17 cellular contexts compared by ENCODE assay signal in genomic region chr4:38641796-38642195, GRCh38. TPM values are rescaled to one million over a fixed set of nuclear protein-coding genes. Genes with fewer than 3 reads are reported as not detected.
A peak's percentile ranks its signal among the peaks of the same experiment; 100 is the strongest.
DNase-seq lines count a peak whose midpoint lies in the region; ATAC-seq, FAIRE-seq and TF ChIP-seq lines count a peak whose summit lies in the region.
"Had no signal": no experiment of that assay in that cellular context is flagged by ENCODE, and none has a peak within 500 bp of the region (broad histone marks: within the 10 kb centered on the region; RNA-seq: fewer than 3 reads in every experiment).

No MANE protein-coding gene starts in this region.

- H3K4me1 Mint-ChIP-seq in activated CD8-positive, alpha-beta memory T cell treated with anti-CD3 and anti-CD28 coated beads, Interleukin-2, amount 10 ng/mL, durations not matched to agents 7 days and 5 days: no peaks in the 10 kb centered on the region

- H3K27ac Mint-ChIP-seq in activated CD8-positive, alpha-beta memory T cell treated with anti-CD3 and anti-CD28 coated beads, Interleukin-2, amount 10 ng/mL, durations not matched to agents 7 days and 5 days: no peak overlapping the region
- H3K27ac Mint-ChIP-seq: CD4-positive, alpha-beta T cell; HFFc6 had no signal

- TF ChIP-seq CTCF in RWPE2 (IDR thresholded peaks at IDR 0.05; ENCODE audit: poor library complexity, severe bottlenecking) (no peak), bronchial epithelial cell (IDR thresholded peaks at IDR 0.05; ENCODE audit: insufficient read depth, low read length, severe bottlenecking) (no peak), keratinocyte (optimal IDR thresholded peaks at IDR 0.05 in 1 of 3, IDR thresholded peaks at IDR 0.05 in 1 of 3, conservative IDR thresholded peaks at IDR 0.05 in 1 of 3; ENCODE audit: extremely low read depth in 1 of 3, insufficient read depth in 2 of 3, low read length in 3 of 3) (no peak)

- no peak overlapping the region for H3K4me3 Mint-ChIP-seq in activated CD8-positive, alpha-beta memory T cell treated with anti-CD3 and anti-CD28 coated beads, Interleukin-2, amount 10 ng/mL, durations not matched to agents 7 days and 5 days
- H3K4me3 Mint-ChIP-seq: CD4-positive, alpha-beta T cell; HFFc6 had no signal

- H3K27me3 ChIP-seq in RWPE2 (ENCODE audit: insufficient read depth, poor library complexity, severe bottlenecking) (no peaks in the 10 kb centered on the region), bronchial epithelial cell (ENCODE audit: control insufficient read depth, insufficient read depth, low read length) (no peaks in the 10 kb centered on the region), keratinocyte (ENCODE audit: control insufficient read depth, extremely low read depth, insufficient read depth, low read length) (no peaks in the 10 kb centered on the region)

- ATAC-seq in RWPE2 (ENCODE audit: low read depth) (peak; percentile 52; the same call in 2 of the 3 replicates), HG03045 (IDR thresholded peaks at IDR 0.05; ENCODE audit: unreplicated experiment) (no peak)
- ATAC-seq in activated CD8-positive, alpha-beta memory T cell treated with anti-CD3 and anti-CD28 coated beads, Interleukin-2, amount 10 ng/mL, durations not matched to agents 7 days and 5 days: no peak
- ATAC-seq: GM12878, HCT116 had no signal

- peaks cover 1% of the 10 kb centered on the region for H3K36me3 Mint-ChIP-seq in activated CD8-positive, alpha-beta memory T cell treated with anti-CD3 and anti-CD28 coated beads, Interleukin-2, amount 10 ng/mL, durations not matched to agents 7 days and 5 days

- FAIRE-seq in bronchial epithelial cell (lab: Jason Lieb, UNC): no peak
- FAIRE-seq in keratinocyte (lab: Jason Lieb, UNC): peak; percentile 91
- FAIRE-seq: A204.1, GM12878 had no signal

- no peaks in the 10 kb centered on the region for H4K20me1 ChIP-seq in keratinocyte (ENCODE audit: control insufficient read depth, extremely low read depth, insufficient read depth, low read length)

- dilution Hi-C loops in keratinocyte (cut with MboI; ENCODE audit: extremely low pct_ligation_motif_present, low sequenced_read_pairs): no loop called here

- no peak overlapping the region for H3K9ac ChIP-seq in keratinocyte (ENCODE audit: control insufficient read depth, extremely low read depth, insufficient read depth, low read length)

- peak overlapping the region; percentile 65 for H3K4me2 ChIP-seq in keratinocyte (ENCODE audit: control insufficient read depth, extremely low read depth, insufficient read depth, low read depth, low read length)

- H3K36me3 ChIP-seq in RWPE2 (ENCODE audit: low read depth): no peaks in the 10 kb centered on the region
- H3K36me3 ChIP-seq in bronchial epithelial cell (ENCODE audit: control insufficient read depth, insufficient read depth, low read length): no peaks in the 10 kb centered on the region
- no peaks in the 10 kb centered on the region for H3K36me3 ChIP-seq in keratinocyte (ENCODE audit: control insufficient read depth in 2 of 2, extremely low read depth in 1 of 2, insufficient read depth in 2 of 2, low read length in 2 of 2)

- H3K4me3 ChIP-seq in RWPE2 (ENCODE audit: severe bottlenecking) (no peak overlapping the region), bronchial epithelial cell (ENCODE audit: low read depth, low read length) (no peak overlapping the region), keratinocyte (ENCODE audit: control insufficient read depth in 2 of 3, extremely low read depth in 1 of 3, insufficient read depth in 2 of 3, low read depth in 1 of 3, low read length in 3 of 3) (no peak overlapping the region)
- H3K4me3 ChIP-seq: GM12878 had no signal

- H3K4me1 ChIP-seq in RWPE2 (ENCODE audit: insufficient read depth, poor library complexity, severe bottlenecking) (no peaks in the 10 kb centered on the region), keratinocyte (ENCODE audit: control insufficient read depth, extremely low read depth, insufficient read depth, low read length) (peaks cover 7% of the 10 kb centered on the region)

- H3K9me1 ChIP-seq in keratinocyte (ENCODE audit: control insufficient read depth, extremely low read depth, insufficient read depth, low read length): no peaks in the 10 kb centered on the region

- H3K79me2 ChIP-seq in keratinocyte (ENCODE audit: control insufficient read depth, insufficient read depth, low read length): no peaks in the 10 kb centered on the region

- peak overlapping the region; percentile 67 for H2AFZ ChIP-seq in keratinocyte (ENCODE audit: control insufficient read depth, low read length)

- DNase-seq in RWPE2 (ENCODE audit: low spot score) (no peak), bronchial epithelial cell (ENCODE audit: low read depth) (peak; percentile 65), keratinocyte (ENCODE audit: low read depth, low spot score) (no peak), NCI-H2081 (lab: John Stamatoyannopoulos, UW) (no peak)
- DNase-seq in activated CD8-positive, alpha-beta memory T cell treated with anti-CD3 and anti-CD28 coated beads, Interleukin-2, amount 10 ng/mL, durations not matched to agents 7 days and 5 days: no peak
- DNase-seq: ACHN; AML-193; CD4-positive, alpha-beta T cell; DMS79 treated with DMSO at 0.1 percent for 48 hours; GOT3; H7; HFFc6 had no signal

- H3K27ac ChIP-seq in RWPE2 (ENCODE audit: poor library complexity, severe bottlenecking) (no peak overlapping the region), keratinocyte (ENCODE audit: control insufficient read depth, insufficient read depth, low read length) (no peak overlapping the region)
- H3K27ac ChIP-seq: C4-2B had no signal

- CTCF ChIA-PET in activated CD8-positive, alpha-beta memory T cell treated with anti-CD3 and anti-CD28 coated beads, Interleukin-2, amount 10 ng/mL, durations not matched to agents 7 days and 5 days (lab: Charles Lee): no interaction called here

- H3K9me3 ChIP-seq in RWPE2 (ENCODE audit: severe bottlenecking) (no peaks in the 10 kb centered on the region), keratinocyte (ENCODE audit: control insufficient read depth, low read depth, low read length) (no peaks in the 10 kb centered on the region)

- no peaks in the 10 kb centered on the region for H3K9me3 Mint-ChIP-seq in activated CD8-positive, alpha-beta memory T cell treated with anti-CD3 and anti-CD28 coated beads, Interleukin-2, amount 10 ng/mL, durations not matched to agents 7 days and 5 days (ENCODE audit: low read depth)
- H3K9me3 Mint-ChIP-seq: HFFc6 had no signal

- peaks cover 9% of the 10 kb centered on the region for H3K27me3 Mint-ChIP-seq in activated CD8-positive, alpha-beta memory T cell treated with anti-CD3 and anti-CD28 coated beads, Interleukin-2, amount 10 ng/mL, durations not matched to agents 7 days and 5 days
- H3K27me3 Mint-ChIP-seq: CD4-positive, alpha-beta T cell had no signal

RNA-seq across cellular contexts. Expression of gene KLF3, which starts 22.2 kb away (rescaled TPM):
- 33.4 and 41.9 TPM in 2 replicates for total RNA-seq in bronchial epithelial cell
- 22.2 to 39.9 TPM (median 25.5 TPM) in 3 replicates for polyA plus RNA-seq in keratinocyte
- polyA plus RNA-seq in keratinocyte (2011; ENCODE audit: low read depth): 48.0 TPM
- 17.6 and 30.3 TPM in 2 replicates for polyA plus RNA-seq in keratinocyte (2011; cell fraction: cytosol; rRNA removed)
- 43.3 and 53.0 TPM in 2 replicates for polyA plus RNA-seq in keratinocyte (2011; cell fraction: nucleus; rRNA removed)
- 19.9 and 73.1 TPM in 2 replicates for polyA plus RNA-seq in keratinocyte (2012; ENCODE audit: low replicate concordance)
- 21.6 to 85.9 TPM (median 61.8 TPM) in 3 replicates for polyA minus RNA-seq in keratinocyte
- polyA minus RNA-seq in keratinocyte (2011; cell fraction: cytosol; rRNA and poly(A)+ RNA removed): 24.0 TPM
- polyA minus RNA-seq in keratinocyte (2011; cell fraction: nucleus; rRNA and poly(A)+ RNA removed): 65.7 and 106 TPM in 2 replicates
- total RNA-seq in activated CD8-positive, alpha-beta memory T cell treated with anti-CD3 and anti-CD28 coated beads, Interleukin-2, amount 10 ng/mL, durations not matched to agents 7 days and 5 days: 1 to 10 TPM; 2.6 to 3.5 TPM
